8 cellular contexts compared by ENCODE assay signal in genomic region chr19:6218497-6219146, GRCh38.
DNase-seq lines count a peak whose midpoint lies in the region; ATAC-seq, FAIRE-seq and TF ChIP-seq lines count a peak whose summit lies in the region.

No MANE protein-coding gene starts in this region.

- in situ Hi-C loops in HepG2 (cut with HindIII; ENCODE audit: extremely low pct_ligation_motif_present, low pct_unique_long_range_greater_than_20kb): no loop called here

- 55% methylated on average over 4 of the region's 17 CpGs for WGBS in HepG2 (ENCODE audit: low lambda C conversion rate)

- CTCF ChIA-PET in HepG2 (lab: Yijun Ruan, JAX; ENCODE audit: low intra/inter-chr PET ratio, low total read pairs): interaction anchor here (1.0 to 1.4 kb wide), 2 partner anchors 53 to 81 kb away, joined by 3 to 10 read pairs; no protein-coding TSS in a partner anchor

- no peak overlapping the region for H3K27ac Mint-ChIP-seq in activated CD4-positive, alpha-beta T cell treated with anti-CD3 and anti-CD28 coated beads, Interleukin-2, amount 10 ng/mL, durations not matched to agents 24 days and 14 days

- no TSS peak for BruUV-seq in HepG2 (replicated peaks; lab: Mats Ljungman, UMichigan)

- intact Hi-C loops in activated CD4-positive, alpha-beta T cell treated with anti-CD3 and anti-CD28 coated beads, Interleukin-2, amount 10 ng/mL, durations not matched to agents 24 days and 14 days (cut with micrococcal nuclease): loop anchor here (1.0 kb wide), 1 partner anchor 81 kb away; no protein-coding TSS in a partner anchor
- intact Hi-C loops in HepG2 (cut with micrococcal nuclease; ENCODE audit: unreplicated experiment): no loop called here

- H3K27ac ChIP-seq in coronary artery (peak overlapping the region in 1 of 2 donors; percentile 38), HepG2 (ENCODE audit: extremely low read length, insufficient read depth, low read length) (no peak overlapping the region)

- no peaks in the 10 kb centered on the region for H3K36me3 Mint-ChIP-seq in activated CD4-positive, alpha-beta T cell treated with anti-CD3 and anti-CD28 coated beads, Interleukin-2, amount 10 ng/mL, durations not matched to agents 24 days and 14 days (ENCODE audit: low read depth)

- no peaks in the 10 kb centered on the region for H3K27me3 ChIP-seq in HepG2 (ENCODE audit: control insufficient read depth in 1 of 2, insufficient read depth in 2 of 2, low read length in 2 of 2)

- POLR2A ChIA-PET in HepG2 (lab: Yijun Ruan, JAX): no interaction called here

- FAIRE-seq in GM18507 (lab: Jason Lieb, UNC) (peak; percentile 95), HepG2 (lab: Jason Lieb, UNC) (peak; percentile 54)

- H3K4me1 Mint-ChIP-seq in activated CD4-positive, alpha-beta T cell treated with anti-CD3 and anti-CD28 coated beads, Interleukin-2, amount 10 ng/mL, durations not matched to agents 24 days and 14 days: peaks cover 2% of the 10 kb centered on the region

- H3K4me2 ChIP-seq in HepG2 (ENCODE audit: low read depth, low read length): no peak overlapping the region

- H3K9ac ChIP-seq in HepG2 (ENCODE audit: insufficient read depth, low read depth, low read length): no peak overlapping the region

- TF ChIP-seq POLR2A in HepG2 (IDR thresholded peaks at IDR 0.05; ENCODE audit: insufficient read depth in 1 of 2, low read depth in 2 of 2, low read length in 2 of 2): no peak

- ATAC-seq in HepG2: peak; percentile 73
- no peak for ATAC-seq in GM18870 (IDR thresholded peaks at IDR 0.05; ENCODE audit: unreplicated experiment)

- H4K20me1 ChIP-seq in HepG2 (ENCODE audit: insufficient read depth, low read length): no peaks in the 10 kb centered on the region

- peak; percentile 87 for TF ChIP-seq RAD21 in HepG2 (CRISPR knock-in tag; IDR thresholded peaks at IDR 0.05)

- no peak overlapping the region for H3K4me3 ChIP-seq in coronary artery
- H3K4me3 ChIP-seq in HepG2 (replicated peaks in 1 of 3; ENCODE audit: insufficient read depth in 1 of 3, low read depth in 2 of 3, low read length in 3 of 3): no peak overlapping the region

- DNase-seq in AG08396 (ENCODE audit: low spot score) (peak; percentile 96), GM18507 (ENCODE audit: extremely low spot score, insufficient read length, low read depth) (peak; percentile 90), NCI-H345 (lab: John Stamatoyannopoulos, UW) (peak; percentile 68), coronary artery (ENCODE audit: low spot score) (peak; percentile 90), HepG2 (ENCODE audit: low spot score) (peak; percentile 77)
- DNase-seq in activated CD4-positive, alpha-beta T cell treated with anti-CD3 and anti-CD28 coated beads, Interleukin-2, amount 10 ng/mL, durations not matched to agents 24 days and 14 days: peak; percentile 95
- DNase-seq in stimulated activated CD4-positive, alpha-beta T cell treated with anti-CD3 and anti-CD28 coated beads, TNF-alpha, amount 100 ng/mL, for 4 hours (ENCODE audit: low read depth in 3 of 3): peak; percentile 63 to 71 (median 71)

- no peaks in the 10 kb centered on the region for H3K4me1 ChIP-seq in HepG2 (ENCODE audit: insufficient read depth, low read length)

- TF ChIP-seq EP300 in HepG2 (IDR thresholded peaks at IDR 0.05; ENCODE audit: low read depth in 2 of 2, low read length in 2 of 2): no peak
- TF ChIP-seq EP300 in HepG2 (CRISPR knock-in tag; IDR thresholded peaks at IDR 0.05; ENCODE audit: borderline replicate concordance): no peak

- H3K27me3 Mint-ChIP-seq in activated CD4-positive, alpha-beta T cell treated with anti-CD3 and anti-CD28 coated beads, Interleukin-2, amount 10 ng/mL, durations not matched to agents 24 days and 14 days: no peaks in the 10 kb centered on the region

- no peaks in the 10 kb centered on the region for H3K9me3 Mint-ChIP-seq in activated CD4-positive, alpha-beta T cell treated with anti-CD3 and anti-CD28 coated beads, Interleukin-2, amount 10 ng/mL, durations not matched to agents 24 days and 14 days

- H2AFZ ChIP-seq in HepG2 (ENCODE audit: low read length): no peak overlapping the region

- peak; percentile 97 for TF ChIP-seq CTCF in coronary artery (IDR thresholded peaks at IDR 0.05)
- TF ChIP-seq CTCF in HepG2 (CRISPR knock-in tag; IDR thresholded peaks at IDR 0.05): peak; percentile 98

- no peaks in the 10 kb centered on the region for H3K9me3 ChIP-seq in HepG2 (ENCODE audit: low read length)

- no peak overlapping the region for H3K4me3 Mint-ChIP-seq in activated CD4-positive, alpha-beta T cell treated with anti-CD3 and anti-CD28 coated beads, Interleukin-2, amount 10 ng/mL, durations not matched to agents 24 days and 14 days

- peaks cover 12 to 15% of the 10 kb centered on the region in 2 experiments; a peak in 4 of 5 replicates for H3K36me3 ChIP-seq in HepG2 (replicated peaks in 1 of 2; ENCODE audit: control insufficient read depth in 1 of 2, insufficient read depth in 2 of 2, low read length in 2 of 2)

- no peaks in the 10 kb centered on the region for H3K79me2 ChIP-seq in HepG2 (ENCODE audit: insufficient read depth, low read length)

TF ChIP-seq in HepG2, 621 proteins besides CTCF, POLR2A, EP300 and RAD21 (continues in another document):
- no peak for TF ChIP-seq ZNF235 (CRISPR knock-in tag; IDR thresholded peaks at IDR 0.05; ENCODE audit: borderline replicate concordance)
- no peak for TF ChIP-seq ZMYM2 (CRISPR knock-in tag; IDR thresholded peaks at IDR 0.05)
- TF ChIP-seq NRL (CRISPR knock-in tag; IDR thresholded peaks at IDR 0.05; ENCODE audit: borderline replicate concordance): peak; percentile 65; the same call in 1 of the 2 replicates
- TF ChIP-seq ZSCAN21 (CRISPR knock-in tag; IDR thresholded peaks at IDR 0.05; ENCODE audit: borderline replicate concordance): peak; percentile 31; the same call in 1 of the 2 replicates
- TF ChIP-seq, protein P1, sequence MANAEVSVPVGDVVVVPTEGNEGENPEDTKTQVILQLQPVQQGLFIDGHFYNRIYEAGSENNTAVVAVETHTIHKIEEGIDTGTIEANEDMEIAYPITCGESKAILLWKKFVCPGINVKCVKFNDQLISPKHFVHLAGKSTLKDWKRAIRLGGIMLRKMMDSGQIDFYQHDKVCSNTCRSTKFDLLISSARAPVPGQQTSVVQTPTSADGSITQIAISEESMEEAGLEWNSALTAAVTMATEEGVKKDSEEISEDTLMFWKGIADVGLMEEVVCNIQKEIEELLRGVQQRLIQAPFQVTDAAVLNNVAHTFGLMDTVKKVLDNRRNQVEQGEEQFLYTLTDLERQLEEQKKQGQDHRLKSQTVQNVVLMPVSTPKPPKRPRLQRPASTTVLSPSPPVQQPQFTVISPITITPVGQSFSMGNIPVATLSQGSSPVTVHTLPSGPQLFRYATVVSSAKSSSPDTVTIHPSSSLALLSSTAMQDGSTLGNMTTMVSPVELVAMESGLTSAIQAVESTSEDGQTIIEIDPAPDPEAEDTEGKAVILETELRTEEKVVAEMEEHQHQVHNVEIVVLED (CRISPR knock-in tag; IDR thresholded peaks at IDR 0.05; ENCODE audit: borderline replicate concordance): no peak
- TF ChIP-seq CAMTA2 (CRISPR knock-in tag; IDR thresholded peaks at IDR 0.05; ENCODE audit: borderline replicate concordance): no peak
- no peak for TF ChIP-seq ZNF367 (CRISPR knock-in tag; IDR thresholded peaks at IDR 0.05; ENCODE audit: borderline replicate concordance)
- TF ChIP-seq, protein P2, sequence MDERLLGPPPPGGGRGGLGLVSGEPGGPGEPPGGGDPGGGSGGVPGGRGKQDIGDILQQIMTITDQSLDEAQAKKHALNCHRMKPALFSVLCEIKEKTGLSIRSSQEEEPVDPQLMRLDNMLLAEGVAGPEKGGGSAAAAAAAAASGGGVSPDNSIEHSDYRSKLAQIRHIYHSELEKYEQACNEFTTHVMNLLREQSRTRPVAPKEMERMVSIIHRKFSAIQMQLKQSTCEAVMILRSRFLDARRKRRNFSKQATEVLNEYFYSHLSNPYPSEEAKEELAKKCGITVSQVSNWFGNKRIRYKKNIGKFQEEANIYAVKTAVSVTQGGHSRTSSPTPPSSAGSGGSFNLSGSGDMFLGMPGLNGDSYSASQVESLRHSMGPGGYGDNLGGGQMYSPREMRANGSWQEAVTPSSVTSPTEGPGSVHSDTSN (CRISPR knock-in tag; IDR thresholded peaks at IDR 0.05): no peak
- peak; percentile 50; the same call in 1 of the 2 replicates for TF ChIP-seq FOXK1 (CRISPR knock-in tag; IDR thresholded peaks at IDR 0.05; ENCODE audit: borderline replicate concordance, low read depth)
- peak; percentile 22; the same call in 1 of the 2 replicates for TF ChIP-seq ARID4A (CRISPR knock-in tag; IDR thresholded peaks at IDR 0.05; ENCODE audit: borderline replicate concordance)
- TF ChIP-seq ADNP (CRISPR knock-in tag; IDR thresholded peaks at IDR 0.05): 0 out of 2 replicates have a peak, but pooled peaks have one; percentile 35
- 0 out of 2 replicates have a peak, but pooled peaks have one; percentile 25 for TF ChIP-seq SP4 (CRISPR knock-in tag; IDR thresholded peaks at IDR 0.05)
- TF ChIP-seq ZNF564 (CRISPR knock-in tag; IDR thresholded peaks at IDR 0.05): no peak
- TF ChIP-seq SMC3 (IDR thresholded peaks at IDR 0.05; ENCODE audit: low read length): peak; percentile 59
